Comparison of ENCODE assay signal across 11 cellular contexts in genomic region chr13:20714563-20715339, GRCh38. TPM values are rescaled to one million over a fixed set of nuclear protein-coding genes. Genes with fewer than 3 reads are reported as not detected.
DNase-seq lines count a peak whose midpoint lies in the region; ATAC-seq and TF ChIP-seq lines count a peak whose summit lies in the region.
"Had no signal": no experiment of that assay in that cellular context is flagged by ENCODE, and none has a peak within 500 bp of the region (broad histone marks: within the 10 kb centered on the region; RNA-seq: fewer than 3 reads in every experiment).

No MANE protein-coding gene starts in this region.

- no peak overlapping the region for H3K4me3 Mint-ChIP-seq in activated CD4-positive, alpha-beta T cell treated with anti-CD3 and anti-CD28 coated beads, Interleukin-2, amount 10 ng/mL, durations not matched to agents 7 days and 5 days
- H3K4me3 Mint-ChIP-seq: natural killer cell had no signal

- H3K4me3 ChIP-seq in brain microvascular endothelial cell (ENCODE audit: low read depth, low read length) (no peak overlapping the region), skeletal muscle tissue (ENCODE audit: low read length in 3 of 3) (peak overlapping the region; percentile 40 to 71 (median 71))

- H3K9me3 Mint-ChIP-seq in activated CD4-positive, alpha-beta T cell treated with anti-CD3 and anti-CD28 coated beads, Interleukin-2, amount 10 ng/mL, durations not matched to agents 7 days and 5 days, result no peaks in the 10 kb centered on the region
- H3K9me3 Mint-ChIP-seq: natural killer cell had no signal

- H3K27me3 Mint-ChIP-seq in activated CD4-positive, alpha-beta T cell treated with anti-CD3 and anti-CD28 coated beads, Interleukin-2, amount 10 ng/mL, durations not matched to agents 7 days and 5 days, result peaks cover 13% of the 10 kb centered on the region

- in situ Hi-C loops in brain microvascular endothelial cell (cut with HindIII; ENCODE audit: low pct_ligation_motif_present, low sequenced_read_pairs), result no loop called here

- POLR2A ChIA-PET in activated CD4-positive, alpha-beta T cell treated with anti-CD3 and anti-CD28 coated beads, Interleukin-2, amount 10 ng/mL, durations not matched to agents 7 days and 5 days (lab: Charles Lee), result no interaction called here

- H3K27me3 ChIP-seq in brain microvascular endothelial cell (replicated peaks) (no peaks in the 10 kb centered on the region), skeletal muscle tissue (ENCODE audit: control insufficient read depth in 3 of 3, insufficient read depth in 3 of 3, low read length in 3 of 3) (peaks cover 0 to 2% (median 0%) of the 10 kb centered on the region in 3 donors)

- CTCF ChIA-PET in activated CD4-positive, alpha-beta T cell treated with anti-CD3 and anti-CD28 coated beads, Interleukin-2, amount 10 ng/mL, durations not matched to agents 7 days and 5 days (lab: Charles Lee), result interaction anchor here (1.3 to 2.4 kb wide), 2 partner anchors 9 to 11 kb away, joined by 4 to 14 read pairs; partner anchors contain the start of gene IL17D

- peaks cover 36 to 45% (median 44%) of the 10 kb centered on the region in 3 donors for H3K4me1 ChIP-seq in skeletal muscle tissue (ENCODE audit: control insufficient read depth in 3 of 3, insufficient read depth in 3 of 3, low read length in 3 of 3)

- H3K27ac ChIP-seq in brain microvascular endothelial cell (peak overlapping the region; percentile 6), skeletal muscle tissue (ENCODE audit: low read depth, low read length) (peak overlapping the region; percentile 97)

- H3K9me3 ChIP-seq in skeletal muscle tissue (ENCODE audit: control insufficient read depth in 3 of 3, low read length in 3 of 3), result no peaks in the 10 kb centered on the region

- no peaks in the 10 kb centered on the region for H3K36me3 ChIP-seq in brain microvascular endothelial cell (replicated peaks)
- peaks cover 0 to 8% (median 7%) of the 10 kb centered on the region in 3 donors for H3K36me3 ChIP-seq in skeletal muscle tissue (ENCODE audit: control insufficient read depth in 3 of 3, insufficient read depth in 3 of 3, low read length in 3 of 3)

- peak; percentile 44 for DNase-seq in GM04504 (ENCODE audit: low read depth)
- peak; percentile 29 for DNase-seq in brain microvascular endothelial cell
- peak; percentile 64 for DNase-seq in hepatic stellate cell (ENCODE audit: low spot score)
- no peak for DNase-seq in activated CD4-positive, alpha-beta T cell treated with anti-CD3 and anti-CD28 coated beads, Interleukin-2, amount 10 ng/mL, durations not matched to agents 7 days and 5 days
- DNase-seq in activated CD4-positive, alpha-beta T cell treated with anti-CD3 and anti-CD28 coated beads for 1 hour, result no peak
- DNase-seq: activated CD8-positive, alpha-beta memory T cell treated with anti-CD3 and anti-CD28 coated beads for 24 hours; natural killer cell had no signal

- no peak overlapping the region for H3K27ac Mint-ChIP-seq in activated CD4-positive, alpha-beta T cell treated with anti-CD3 and anti-CD28 coated beads, Interleukin-2, amount 10 ng/mL, durations not matched to agents 7 days and 5 days
- H3K27ac Mint-ChIP-seq: natural killer cell had no signal

- ATAC-seq in GM21576 (IDR thresholded peaks at IDR 0.05; ENCODE audit: unreplicated experiment), result no peak
- no peak for ATAC-seq in HG02759 (IDR thresholded peaks at IDR 0.05; ENCODE audit: unreplicated experiment)
- ATAC-seq: natural killer cell had no signal

- H3K36me3 Mint-ChIP-seq in activated CD4-positive, alpha-beta T cell treated with anti-CD3 and anti-CD28 coated beads, Interleukin-2, amount 10 ng/mL, durations not matched to agents 7 days and 5 days (ENCODE audit: low read depth), result no peaks in the 10 kb centered on the region
- H3K36me3 Mint-ChIP-seq: natural killer cell had no signal

- TF ChIP-seq CTCF in brain microvascular endothelial cell (IDR thresholded peaks at IDR 0.05; ENCODE audit: low read depth, low read length, missing control alignments), result no peak

- peak overlapping the region; percentile 69 to 83 (median 77) for H3K9ac ChIP-seq in skeletal muscle tissue (ENCODE audit: low read depth in 1 of 3, low read length in 3 of 3)

- H3K4me1 Mint-ChIP-seq in activated CD4-positive, alpha-beta T cell treated with anti-CD3 and anti-CD28 coated beads, Interleukin-2, amount 10 ng/mL, durations not matched to agents 7 days and 5 days, result peaks cover 10% of the 10 kb centered on the region

RNA-seq across cellular contexts. Expression of gene IL17D, which starts 11.3 kb away (rescaled TPM):
- 7.3 TPM for total RNA-seq in skeletal muscle tissue
- total RNA-seq in activated CD4-positive, alpha-beta T cell treated with anti-CD3 and anti-CD28 coated beads, Interleukin-2, amount 10 ng/mL, durations not matched to agents 7 days and 5 days, result not detected
- total RNA-seq: T-helper 1 cell treated with Interleukin-12 subunit alpha and Interleukin-12 subunit beta and Interleukin-4 antibody, amounts not matched to agents 30 ng/mL and 1 ng/mL, for 36 hours had no signal

RNA-seq across cellular contexts. Expression of gene EEF1AKMT1, which starts 59.0 kb away (rescaled TPM):
- 13.6 TPM for total RNA-seq in skeletal muscle tissue
- total RNA-seq in activated CD4-positive, alpha-beta T cell treated with anti-CD3 and anti-CD28 coated beads, Interleukin-2, amount 10 ng/mL, durations not matched to agents 7 days and 5 days, result 10 to 100 TPM; 10.2 to 10.7 TPM

Comparison
In these comparisons a context has a peak if more than half of its experiments do, and no peak if none do; other contexts are left out.
1. DNase-seq: peak in GM04504 (single experiment), brain microvascular endothelial cell (single experiment) and hepatic stellate cell (single experiment); none in activated CD4-positive, alpha-beta T cell treated with anti-CD3 and anti-CD28 coated beads, Interleukin-2, amount 10 ng/mL, durations not matched to agents 7 days and 5 days (single experiment) and activated CD4-positive, alpha-beta T cell treated with anti-CD3 and anti-CD28 coated beads for 1 hour (single experiment).